16 cellular contexts compared by ENCODE assay signal in genomic region chr15:45111390-45112142, GRCh38. TPM values are rescaled to one million over a fixed set of nuclear protein-coding genes. Genes with fewer than 3 reads are reported as not detected.
DNase-seq lines count a peak whose midpoint lies in the region; ATAC-seq and TF ChIP-seq lines count a peak whose summit lies in the region.
"Had no signal": no experiment of that assay in that cellular context is flagged by ENCODE, and none has a peak within 500 bp of the region (broad histone marks: within the 10 kb centered on the region; RNA-seq: fewer than 3 reads in every experiment).

No MANE protein-coding gene starts in this region.

- no peak overlapping the region for H3K4me3 ChIP-seq in Caco-2 (ENCODE audit: low read depth, low read length)
- H3K4me3 ChIP-seq in HUES6 (ENCODE audit: low read depth, low read length) = peak overlapping the region; percentile 54
- no peak overlapping the region for H3K4me3 ChIP-seq in endodermal cell (ENCODE audit: low read length)
- H3K4me3 ChIP-seq in mucosa of descending colon = no peak overlapping the region

- TF ChIP-seq CTCF in Caco-2 (IDR thresholded peaks at IDR 0.05; ENCODE audit: insufficient read depth in 1 of 2, low read depth in 1 of 2, low read length in 1 of 2, severe bottlenecking in 1 of 2, unreplicated experiment in 1 of 2) (no peak), endodermal cell (conservative IDR thresholded peaks at IDR 0.05) (no peak), nephron progenitor cell (IDR thresholded peaks at IDR 0.05) (no peak), mucosa of descending colon (IDR thresholded peaks at IDR 0.05) (no peak)

- CTCF ChIA-PET in Caco-2 (lab: Charles Lee) = no interaction called here

- H3K4me1 Mint-ChIP-seq in Caco-2 (ENCODE audit: low read depth, unreplicated experiment) (peaks cover 8% of the 10 kb centered on the region), endodermal cell (peaks cover 16% of the 10 kb centered on the region), nephron progenitor cell (peaks cover 18% of the 10 kb centered on the region)

- no peaks in the 10 kb centered on the region for H3K9me3 ChIP-seq in Caco-2
- no peaks in the 10 kb centered on the region for H3K9me3 ChIP-seq in HUES6 (ENCODE audit: control insufficient read depth, insufficient read depth, low read depth, low read length)
- no peaks in the 10 kb centered on the region for H3K9me3 ChIP-seq in endodermal cell (ENCODE audit: control insufficient read depth, low read length)
- H3K9me3 ChIP-seq in mucosa of descending colon = no peaks in the 10 kb centered on the region

- H3K4me3 Mint-ChIP-seq in Caco-2 (ENCODE audit: unreplicated experiment) (peak overlapping the region; percentile 77), endodermal cell (peak overlapping the region; percentile 51), nephron progenitor cell (peak overlapping the region; percentile 19)

- H3K36me3 ChIP-seq in Caco-2 (ENCODE audit: control insufficient read depth, insufficient read depth, low read length) (no peaks in the 10 kb centered on the region), HUES6 (ENCODE audit: control insufficient read depth, insufficient read depth, low read length) (no peaks in the 10 kb centered on the region), endodermal cell (ENCODE audit: control insufficient read depth, insufficient read depth, low read length) (no peaks in the 10 kb centered on the region), mucosa of descending colon (ENCODE audit: low read depth) (no peaks in the 10 kb centered on the region)
- H3K36me3 ChIP-seq: brain microvascular endothelial cell had no signal

- no peaks in the 10 kb centered on the region for H3K4me1 ChIP-seq in Caco-2
- peaks cover 27% of the 10 kb centered on the region for H3K4me1 ChIP-seq in HUES6 (ENCODE audit: control insufficient read depth, insufficient read depth, low read length)
- no peaks in the 10 kb centered on the region for H3K4me1 ChIP-seq in endodermal cell (ENCODE audit: control insufficient read depth, insufficient read depth, low read length)
- H3K4me1 ChIP-seq in mucosa of descending colon (ENCODE audit: low read depth) = peaks cover 6% of the 10 kb centered on the region

- H3K27ac ChIP-seq in HUES6 (ENCODE audit: low read depth, low read length) = no peak overlapping the region
- no peak overlapping the region for H3K27ac ChIP-seq in endodermal cell (ENCODE audit: low read depth, low read length)
- H3K27ac ChIP-seq: brain microvascular endothelial cell had no signal

- intact Hi-C loops in Caco-2 (cut with micrococcal nuclease; ENCODE audit: unreplicated experiment) = no loop called here
- intact Hi-C loops in mucosa of descending colon (cut with DNase I, micrococcal nuclease) = no loop called here

- H3K36me3 Mint-ChIP-seq in Caco-2 (ENCODE audit: insufficient read depth, unreplicated experiment) (peaks cover 6% of the 10 kb centered on the region), endodermal cell (ENCODE audit: low read depth) (no peaks in the 10 kb centered on the region), nephron progenitor cell (ENCODE audit: low read depth) (no peaks in the 10 kb centered on the region)

- WGBS in endodermal cell (ENCODE audit: insufficient coverage in 1 of 2, insufficient read length in 1 of 2), 2 experiments = 41 to 55% methylated on average over 25 to 67 of the region's 71 CpGs

- H3K27me3 ChIP-seq in Caco-2 (replicated peaks; ENCODE audit: control insufficient read depth, insufficient read depth, low read length) (no peaks in the 10 kb centered on the region), HUES6 (ENCODE audit: control insufficient read depth, insufficient read depth, low read length) (peaks cover 93% of the 10 kb centered on the region), endodermal cell (ENCODE audit: control insufficient read depth, insufficient read depth, low read length, poor library complexity, severe bottlenecking) (peaks cover 91% of the 10 kb centered on the region)

- no TSS peak for BruUV-seq in Caco-2 (replicated peaks; lab: Mats Ljungman, UMichigan)

- H3K9me3 Mint-ChIP-seq in Caco-2 (ENCODE audit: unreplicated experiment) (no peaks in the 10 kb centered on the region), endodermal cell (no peaks in the 10 kb centered on the region), nephron progenitor cell (peaks cover 3% of the 10 kb centered on the region)

- peaks cover 4% of the 10 kb centered on the region for H3K27me3 Mint-ChIP-seq in Caco-2 (ENCODE audit: insufficient read depth, unreplicated experiment)
- peaks cover 80% of the 10 kb centered on the region for H3K27me3 Mint-ChIP-seq in endodermal cell (ENCODE audit: insufficient read depth)
- H3K27me3 Mint-ChIP-seq in nephron progenitor cell (ENCODE audit: low read depth, poor library complexity) = peaks cover 96% of the 10 kb centered on the region

- H3K9ac ChIP-seq in HUES6 (ENCODE audit: low read length) (no peak overlapping the region), endodermal cell (ENCODE audit: extremely low read depth, low read length, poor library complexity, severe bottlenecking) (no peak overlapping the region)

- DNase-seq in Caco-2 (no peak), endodermal cell (peak; percentile 66), nephron progenitor cell (no peak), mucosa of descending colon (no peak), AG08395 (ENCODE audit: low spot score) (no peak)
- DNase-seq: brain microvascular endothelial cell, C1 segment of cervical spinal cord, hippocampal formation, NCI-H187, NCI-H446, SIG-M5 had no signal

- POLR2A ChIA-PET in Caco-2 (lab: Charles Lee) = no interaction called here

- H3K27ac Mint-ChIP-seq in Caco-2 (ENCODE audit: unreplicated experiment) (no peak overlapping the region), endodermal cell (no peak overlapping the region), nephron progenitor cell (no peak overlapping the region)

- no peak for ATAC-seq in HG02852 (IDR thresholded peaks at IDR 0.05; ENCODE audit: unreplicated experiment)
- no peak for ATAC-seq in mucosa of descending colon

RNA-seq across cellular contexts. Expression of gene DUOX2, which starts 2.4 kb away (rescaled TPM):
- total RNA-seq in Caco-2 (2022) (6.9 and 8.3 TPM in 2 replicates), endodermal cell (under 1 TPM; 0.11 to 0.13 TPM), mucosa of descending colon (10 to 100 TPM in 1 of 3 donors, 1 to 10 TPM in 2; 3.1 to 40.1 (median 5.1) TPM)
- 0.11 TPM for polyA plus RNA-seq in endodermal cell (2013, experiment 1 of 2)
- 0.08 TPM for polyA plus RNA-seq in endodermal cell (2013, experiment 2 of 2)
- total RNA-seq: myocyte had no signal

RNA-seq across cellular contexts. Expression of gene DUOXA2, which starts 2.6 kb away (rescaled TPM):
- 1.5 and 1.6 TPM in 2 replicates for total RNA-seq in Caco-2 (2022)
- total RNA-seq in endodermal cell = not detected
- polyA plus RNA-seq in endodermal cell (2013, experiment 1 of 2) = not detected
- polyA plus RNA-seq in endodermal cell (2013, experiment 2 of 2) = not detected
- total RNA-seq in mucosa of descending colon = 1 to 10 TPM in 2 of 3 donors, under 1 TPM in 1; 0.32 to 5.8 (median 1.2) TPM
- total RNA-seq: activated CD8-positive, alpha-beta memory T cell treated with anti-CD3 and anti-CD28 coated beads for 36 hours; Daoy; myocyte had no signal

RNA-seq across cellular contexts. Expression of gene DUOXA1, which starts 18.1 kb away (rescaled TPM):
- 0.39 TPM in 1 of 2 replicates, not detected in the other for total RNA-seq in Caco-2 (2022)
- total RNA-seq in endodermal cell = under 1 TPM; 0.86 to 0.99 TPM
- 0.14 TPM for polyA plus RNA-seq in endodermal cell (2013, experiment 1 of 2)
- polyA plus RNA-seq in endodermal cell (2013, experiment 2 of 2) = 0.91 TPM
- total RNA-seq in mucosa of descending colon = 1 to 10 TPM in 2 of 3 donors, under 1 TPM in 1; 0.29 to 1.6 (median 1.6) TPM
- total RNA-seq: activated CD8-positive, alpha-beta memory T cell treated with anti-CD3 and anti-CD28 coated beads for 36 hours; Daoy; myocyte had no signal

RNA-seq across cellular contexts. Expression of gene DUOX1, which starts 18.2 kb away (rescaled TPM):
- total RNA-seq in Caco-2 (2022) = 0.14 and 0.56 TPM in 2 replicates
- 1 to 10 TPM; 1.2 to 1.9 TPM for total RNA-seq in endodermal cell
- 0.43 TPM for polyA plus RNA-seq in endodermal cell (2013, experiment 1 of 2)
- 0.29 TPM for polyA plus RNA-seq in endodermal cell (2013, experiment 2 of 2)
- total RNA-seq in mucosa of descending colon = 1 to 10 TPM in 1 of 3 donors, under 1 TPM in 2; 0.43 to 1.7 (median 0.70) TPM
- total RNA-seq: myocyte had no signal

Comparison
In these comparisons a context has a peak if more than half of its experiments do, and no peak if none do; other contexts are left out.
1. H3K4me3 Mint-ChIP-seq: peak in every context shown above with its lines; median percentile 77 in Caco-2; 51 in endodermal cell; 19 in nephron progenitor cell.